15 cellular contexts compared by ENCODE assay signal in the genomic region with DNA sequence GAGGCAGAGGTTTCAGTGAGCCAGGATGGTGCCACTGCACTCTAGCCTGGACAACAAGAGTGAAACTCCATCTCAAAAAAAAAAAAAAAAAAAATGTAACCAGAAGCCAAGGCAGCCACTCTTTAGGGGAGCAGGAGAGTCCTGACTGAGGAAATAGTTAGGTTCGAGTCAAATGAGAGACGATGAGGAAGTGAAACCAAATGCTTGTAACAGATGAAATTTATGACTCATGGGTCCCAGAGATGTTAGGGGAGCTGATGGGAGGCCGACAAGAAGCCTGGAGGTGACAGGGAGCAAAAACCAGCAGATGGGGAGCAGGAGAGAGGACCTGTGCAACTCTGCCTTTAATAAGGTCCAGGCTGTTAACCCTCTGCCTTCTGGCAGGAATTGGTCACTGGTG.
DNase-seq lines count a peak whose midpoint lies in the region; ATAC-seq and TF ChIP-seq lines count a peak whose summit lies in the region.
"Had no signal": no experiment of that assay in that cellular context is flagged by ENCODE, and none has a peak within 500 bp of the region (broad histone marks: within the 10 kb centered on the region; RNA-seq: fewer than 3 reads in every experiment).

No MANE protein-coding gene starts in this region.

- H3K4me1 ChIP-seq in mucosa of descending colon (ENCODE audit: low read depth) = no peaks in the 10 kb centered on the region
- H3K4me1 ChIP-seq: psoas muscle had no signal

- no peak for TF ChIP-seq CTCF in mucosa of descending colon (IDR thresholded peaks at IDR 0.05)

- ATAC-seq in GM19351 (IDR thresholded peaks at IDR 0.05; ENCODE audit: unreplicated experiment) = peak; percentile 97
- peak; percentile 69 for ATAC-seq in HG02798 (IDR thresholded peaks at IDR 0.05; ENCODE audit: poor library complexity, unreplicated experiment)
- peak; percentile 59 for ATAC-seq in mucosa of descending colon
- ATAC-seq in T-helper 17 cell = no peak
- ATAC-seq: psoas muscle had no signal

- H3K36me3 ChIP-seq in mucosa of descending colon (ENCODE audit: low read depth) = no peaks in the 10 kb centered on the region

- no peaks in the 10 kb centered on the region for H3K36me3 Mint-ChIP-seq in T-helper 17 cell (ENCODE audit: low read depth)
- H3K36me3 Mint-ChIP-seq: CD4-positive, alpha-beta memory T cell had no signal

- H3K9me3 ChIP-seq in mucosa of descending colon = no peaks in the 10 kb centered on the region
- H3K9me3 ChIP-seq in T-helper 17 cell (ENCODE audit: control insufficient read depth, low read length, poor library complexity, severe bottlenecking) = no peaks in the 10 kb centered on the region
- H3K9me3 ChIP-seq: psoas muscle had no signal

- intact Hi-C loops in mucosa of descending colon (cut with DNase I, micrococcal nuclease) = no loop called here

- H3K27ac Mint-ChIP-seq in T-helper 17 cell = no peak overlapping the region
- H3K27ac Mint-ChIP-seq: CD4-positive, alpha-beta memory T cell; stimulated activated naive CD8-positive, alpha-beta T cell treated with anti-CD3 and anti-CD28 coated beads, Interleukin-15, Interleukin-2, amounts not matched to agents 100 ng/mL and 50 ng/mL, for 24 hours had no signal

- H3K4me3 Mint-ChIP-seq in T-helper 17 cell = no peak overlapping the region
- H3K4me3 Mint-ChIP-seq: CD4-positive, alpha-beta memory T cell; stimulated activated naive CD8-positive, alpha-beta T cell treated with anti-CD3 and anti-CD28 coated beads, Interleukin-15, Interleukin-2, amounts not matched to agents 100 ng/mL and 50 ng/mL, for 24 hours had no signal

- no peak overlapping the region for H3K4me3 ChIP-seq in mucosa of descending colon
- H3K4me3 ChIP-seq: psoas muscle had no signal

- DNase-seq in Kasumi-1 (lab: John Stamatoyannopoulos, UW) = peak; percentile 66 to 67
- DNase-seq in mucosa of descending colon = no peak
- DNase-seq in T-helper 2 cell = no peak
- no peak for DNase-seq in T-helper 17 cell
- DNase-seq in ecto neural progenitor cell (ENCODE audit: low spot score) = no peak
- DNase-seq: activated naive CD4-positive, alpha-beta T cell treated with Interleukin-2 at 50 U/mL for 16 hours; CD4-positive, alpha-beta memory T cell; central memory CD4-positive, alpha-beta T cell; midbrain; NCI-H748 treated with DMSO at 0.1 percent for 48 hours; psoas muscle; stimulated activated CD4-positive, alpha-beta T cell treated with anti-CD3 and anti-CD28 coated beads, Interleukin-4, amount 100 ng/mL, for 1 hour had no signal

- H3K4me1 Mint-ChIP-seq in T-helper 17 cell = no peaks in the 10 kb centered on the region

- H3K27me3 Mint-ChIP-seq in T-helper 17 cell = no peaks in the 10 kb centered on the region
- H3K27me3 Mint-ChIP-seq: CD4-positive, alpha-beta memory T cell; stimulated activated naive CD8-positive, alpha-beta T cell treated with anti-CD3 and anti-CD28 coated beads, Interleukin-15, Interleukin-2, amounts not matched to agents 100 ng/mL and 50 ng/mL, for 24 hours had no signal

Comparison
In these comparisons a context has a peak if more than half of its experiments do, and no peak if none do; other contexts are left out.
1. DNase-seq: peak in Kasumi-1 (2 of 2); none in mucosa of descending colon (0 of 3), T-helper 2 cell (0 of 5), T-helper 17 cell (0 of 3) and ecto neural progenitor cell (single experiment).